In genomic region chr3:194344012-194344411, GRCh38 we compare ENCODE assay signal across 8 cellular contexts. TPM values are rescaled to one million over a fixed set of nuclear protein-coding genes. Genes with fewer than 3 reads are reported as not detected.
DNase-seq lines count a peak whose midpoint lies in the region; ATAC-seq and TF ChIP-seq lines count a peak whose summit lies in the region.

No MANE protein-coding gene starts in this region.

- H3K4me1 Mint-ChIP-seq in activated T-helper 17 cell treated with anti-CD3 and anti-CD28 coated beads, Interleukin-2, amount 50 U/mL, for 72 hours: no peaks in the 10 kb centered on the region

- intact Hi-C loops in uterus (cut with DNase I; ENCODE audit: low total_unique reads): no loop called here

- H3K4me1 ChIP-seq in parathyroid adenoma (no peaks in the 10 kb centered on the region), uterus (no peaks in the 10 kb centered on the region)

- H2AFZ ChIP-seq in parathyroid adenoma: no peak overlapping the region

- no peak overlapping the region for H3K4me2 ChIP-seq in parathyroid adenoma (ENCODE audit: low read length)

- H3K36me3 ChIP-seq in parathyroid adenoma (ENCODE audit: control insufficient read depth, insufficient read depth, low read length) (no peaks in the 10 kb centered on the region), uterus (no peaks in the 10 kb centered on the region)

- no peak overlapping the region for H3K27ac Mint-ChIP-seq in activated T-helper 17 cell treated with anti-CD3 and anti-CD28 coated beads, Interleukin-2, amount 50 U/mL, for 72 hours

- H3K9me3 Mint-ChIP-seq in activated T-helper 17 cell treated with anti-CD3 and anti-CD28 coated beads, Interleukin-2, amount 50 U/mL, for 72 hours: no peaks in the 10 kb centered on the region

- TF ChIP-seq POLR2A in uterus (IDR thresholded peaks at IDR 0.05): no peak

- TF ChIP-seq CTCF in parathyroid adenoma (IDR thresholded peaks at IDR 0.05) (peak; percentile 97), uterus (IDR thresholded peaks at IDR 0.05) (peak; percentile 70 to 92 (median 82))

- H3K4me3 Mint-ChIP-seq in activated T-helper 17 cell treated with anti-CD3 and anti-CD28 coated beads, Interleukin-2, amount 50 U/mL, for 72 hours: no peak overlapping the region

- H3K4me3 ChIP-seq in parathyroid adenoma (ENCODE audit: low read depth, low read length): no peak overlapping the region
- no peak overlapping the region for H3K4me3 ChIP-seq in uterus

- peak; percentile 66 for DNase-seq in EL
- DNase-seq in RPMI7951 (ENCODE audit: low read depth): peak; percentile 63
- peak; percentile 85 for DNase-seq in germinal center (ENCODE audit: low spot score)
- DNase-seq in uterus: peak; percentile 74 to 77

- peak; percentile 71 for ATAC-seq in HG03280 (IDR thresholded peaks at IDR 0.05; ENCODE audit: unreplicated experiment)
- ATAC-seq in activated T-helper 17 cell treated with anti-CD3 and anti-CD28 coated beads, Interleukin-2, amount 50 U/mL, for 72 hours (replicated peaks): peak; percentile 74
- no peak for ATAC-seq in HG02970 (IDR thresholded peaks at IDR 0.05; ENCODE audit: low FRiP score, unreplicated experiment)

- H3K9me3 ChIP-seq in parathyroid adenoma (ENCODE audit: control insufficient read depth, low read length) (no peaks in the 10 kb centered on the region), uterus (no peaks in the 10 kb centered on the region)

- H3K36me3 Mint-ChIP-seq in activated T-helper 17 cell treated with anti-CD3 and anti-CD28 coated beads, Interleukin-2, amount 50 U/mL, for 72 hours (ENCODE audit: low read depth): no peaks in the 10 kb centered on the region

- H3K27me3 ChIP-seq in parathyroid adenoma (ENCODE audit: control insufficient read depth, insufficient read depth, low read length) (no peaks in the 10 kb centered on the region), uterus (no peaks in the 10 kb centered on the region)

- H3K9ac ChIP-seq in parathyroid adenoma: no peak overlapping the region

- H3K27ac ChIP-seq in parathyroid adenoma (no peak overlapping the region), uterus (no peak overlapping the region)

- H3K27me3 Mint-ChIP-seq in activated T-helper 17 cell treated with anti-CD3 and anti-CD28 coated beads, Interleukin-2, amount 50 U/mL, for 72 hours: peaks cover 21% of the 10 kb centered on the region

- no peaks in the 10 kb centered on the region for H3K79me2 ChIP-seq in parathyroid adenoma

RNA-seq across cellular contexts. Expression of gene CPN2, which starts 7.1 kb away (rescaled TPM):
- total RNA-seq in RPMI7951 (2014; rRNA removed; shearing (Covaris generic)): 0.10 TPM in 1 of 2 replicates, not detected in the other
- total RNA-seq in activated T-helper 17 cell treated with anti-CD3 and anti-CD28 coated beads, Interleukin-2, amount 50 U/mL, for 72 hours: not detected
- total RNA-seq in uterus: under 1 TPM in 1 of 4 donors, not detected in 3; 0.15 TPM

RNA-seq across cellular contexts. Expression of gene LRRC15, which starts 25.5 kb away (rescaled TPM):
- 93.4 and 95.0 TPM in 2 replicates for total RNA-seq in RPMI7951 (2014; rRNA removed; shearing (Covaris generic))
- not detected for total RNA-seq in activated T-helper 17 cell treated with anti-CD3 and anti-CD28 coated beads, Interleukin-2, amount 50 U/mL, for 72 hours
- total RNA-seq in uterus: under 1 TPM in 2 of 4 donors, not detected in 2; under 0.01 to 0.59 TPM

RNA-seq across cellular contexts. Expression of gene GP5, which starts 55.1 kb away (rescaled TPM):
- not detected in 2 replicates for total RNA-seq in RPMI7951 (2014; rRNA removed; shearing (Covaris generic))
- total RNA-seq in activated T-helper 17 cell treated with anti-CD3 and anti-CD28 coated beads, Interleukin-2, amount 50 U/mL, for 72 hours: 1 to 10 TPM; 1.4 TPM
- total RNA-seq in uterus: under 1 TPM in 2 of 4 donors, not detected in 2; 0.24 to 0.41 TPM

Comparison
In these comparisons a context has a peak if more than half of its experiments do, and no peak if none do; other contexts are left out.
1. RNA of gene LRRC15, which starts 25.5 kb away (total RNA-seq): 93.4 to 95.0 TPM in RPMI7951; not detected in activated T-helper 17 cell treated with anti-CD3 and anti-CD28 coated beads, Interleukin-2, amount 50 U/mL, for 72 hours and under 0.01 to 0.59 TPM in uterus; every median in the first group is over 10 times any median in the second.
2. Peak in every context shown above with its lines, with median percentiles within 50 percentile points of each other: DNase-seq.